Comparison of ENCODE assay signal across 19 cellular contexts in the genomic region with DNA sequence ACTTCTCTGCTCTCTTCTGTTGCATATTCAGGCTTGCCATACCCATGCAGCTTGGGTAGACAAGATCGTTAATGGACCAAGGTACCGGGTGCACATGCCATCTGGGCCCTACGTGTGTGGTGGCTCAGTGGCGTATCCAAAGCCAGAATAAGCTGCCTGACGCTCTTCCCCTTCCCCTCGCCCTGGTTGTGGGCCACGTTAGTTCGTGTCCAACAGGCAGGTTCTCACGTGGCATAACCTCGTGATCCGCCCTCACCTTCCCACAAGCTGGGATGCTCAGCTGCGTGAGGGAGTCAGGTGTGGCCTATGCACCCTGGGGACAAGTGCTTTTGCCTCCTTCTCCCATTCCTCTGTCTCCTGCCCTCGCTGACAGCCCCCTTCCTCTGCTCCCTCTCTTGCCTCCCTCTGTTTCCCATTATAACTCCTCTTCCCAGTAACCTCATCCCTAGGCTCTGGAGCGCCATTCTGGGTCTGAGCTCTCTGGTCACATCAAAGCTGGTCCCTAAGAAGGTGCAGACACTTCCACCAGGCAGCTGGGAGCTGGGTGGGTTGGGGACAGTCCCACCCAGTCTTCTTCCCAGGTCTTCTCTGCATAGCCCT.
DNase-seq lines count a peak whose midpoint lies in the region; ATAC-seq and TF ChIP-seq lines count a peak whose summit lies in the region.
"Had no signal": no experiment of that assay in that cellular context is flagged by ENCODE, and none has a peak within 500 bp of the region (broad histone marks: within the 10 kb centered on the region; RNA-seq: fewer than 3 reads in every experiment).

No MANE protein-coding gene starts in this region.

- H3K27me3 ChIP-seq in left ventricle myocardium inferior (ENCODE audit: low read depth) = no peaks in the 10 kb centered on the region
- H3K27me3 ChIP-seq in lower lobe of right lung (ENCODE audit: low read depth) = no peaks in the 10 kb centered on the region
- H3K27me3 ChIP-seq in upper lobe of left lung = no peaks in the 10 kb centered on the region
- H3K27me3 ChIP-seq: brain microvascular endothelial cell had no signal

- no peak for TF ChIP-seq CTCF in left ventricle myocardium inferior (IDR thresholded peaks at IDR 0.05; ENCODE audit: borderline replicate concordance)
- TF ChIP-seq CTCF in lower lobe of right lung (IDR thresholded peaks at IDR 0.05) = no peak
- TF ChIP-seq CTCF in type B pancreatic cell (conservative IDR thresholded peaks at IDR 0.05) = no peak
- TF ChIP-seq CTCF in upper lobe of left lung (IDR thresholded peaks at IDR 0.05) = no peak

- H3K9me3 Mint-ChIP-seq in activated T-helper 17 cell treated with anti-CD3 and anti-CD28 coated beads, Interleukin-2, amount 50 U/mL, for 72 hours = no peaks in the 10 kb centered on the region
- no peaks in the 10 kb centered on the region for H3K9me3 Mint-ChIP-seq in type B pancreatic cell
- H3K9me3 Mint-ChIP-seq in activated CD8-positive, alpha-beta memory T cell treated with anti-CD3 and anti-CD28 coated beads, Interleukin-2, amount 10 ng/mL, durations not matched to agents 7 days and 5 days (ENCODE audit: low read depth) = no peaks in the 10 kb centered on the region
- H3K9me3 Mint-ChIP-seq: activated naive CD8-positive, alpha-beta T cell treated with anti-CD3 and anti-CD28 coated beads, Interleukin-2, amount 50 U/mL, for 24 hours; naive B cell had no signal

- intact Hi-C loops in Right ventricle myocardium superior (cut with DNase I) = no loop called here
- intact Hi-C loops in left ventricle myocardium inferior (cut with micrococcal nuclease) = no loop called here
- intact Hi-C loops in lower lobe of right lung (cut with DNase I) = no loop called here

- no peak for TF ChIP-seq EP300 in upper lobe of left lung (IDR thresholded peaks at IDR 0.05)

- CTCF ChIA-PET in activated CD8-positive, alpha-beta memory T cell treated with anti-CD3 and anti-CD28 coated beads, Interleukin-2, amount 10 ng/mL, durations not matched to agents 7 days and 5 days (lab: Charles Lee) = interaction anchor here (0.7 kb wide), 2 partner anchors 9 to 13 kb away, joined by 3 read pairs; no protein-coding TSS in a partner anchor

- no peaks in the 10 kb centered on the region for H3K27me3 Mint-ChIP-seq in activated T-helper 17 cell treated with anti-CD3 and anti-CD28 coated beads, Interleukin-2, amount 50 U/mL, for 72 hours
- H3K27me3 Mint-ChIP-seq in type B pancreatic cell = no peaks in the 10 kb centered on the region
- H3K27me3 Mint-ChIP-seq in activated CD8-positive, alpha-beta memory T cell treated with anti-CD3 and anti-CD28 coated beads, Interleukin-2, amount 10 ng/mL, durations not matched to agents 7 days and 5 days = no peaks in the 10 kb centered on the region
- H3K27me3 Mint-ChIP-seq: activated naive CD8-positive, alpha-beta T cell treated with anti-CD3 and anti-CD28 coated beads, Interleukin-2, amount 50 U/mL, for 24 hours; naive B cell had no signal

- H3K27ac Mint-ChIP-seq in activated T-helper 17 cell treated with anti-CD3 and anti-CD28 coated beads, Interleukin-2, amount 50 U/mL, for 72 hours = peak overlapping the region; percentile 86
- peak overlapping the region; percentile 1 for H3K27ac Mint-ChIP-seq in type B pancreatic cell
- no peak overlapping the region for H3K27ac Mint-ChIP-seq in activated CD8-positive, alpha-beta memory T cell treated with anti-CD3 and anti-CD28 coated beads, Interleukin-2, amount 10 ng/mL, durations not matched to agents 7 days and 5 days
- H3K27ac Mint-ChIP-seq: activated naive CD8-positive, alpha-beta T cell treated with anti-CD3 and anti-CD28 coated beads, Interleukin-2, amount 50 U/mL, for 24 hours had no signal

- no peak overlapping the region for H3K4me3 ChIP-seq in left ventricle myocardium inferior
- no peak overlapping the region for H3K4me3 ChIP-seq in lower lobe of right lung
- no peak overlapping the region for H3K4me3 ChIP-seq in upper lobe of left lung
- H3K4me3 ChIP-seq: SK-N-MC had no signal

- H3K36me3 Mint-ChIP-seq in activated T-helper 17 cell treated with anti-CD3 and anti-CD28 coated beads, Interleukin-2, amount 50 U/mL, for 72 hours (ENCODE audit: low read depth) = peaks cover 32% of the 10 kb centered on the region
- H3K36me3 Mint-ChIP-seq in type B pancreatic cell = peaks cover 9% of the 10 kb centered on the region
- H3K36me3 Mint-ChIP-seq in activated CD8-positive, alpha-beta memory T cell treated with anti-CD3 and anti-CD28 coated beads, Interleukin-2, amount 10 ng/mL, durations not matched to agents 7 days and 5 days = peaks cover 3% of the 10 kb centered on the region

- H3K36me3 ChIP-seq in left ventricle myocardium inferior (peaks cover 67% of the 10 kb centered on the region), lower lobe of right lung (peaks cover 69% of the 10 kb centered on the region), upper lobe of left lung (peaks cover 0 to 60% (median 41%) of the 10 kb centered on the region in 4 donors)

- DNase-seq in Right ventricle myocardium superior (peak; percentile 16), left ventricle myocardium inferior (no peak), lower lobe of right lung (peak; percentile 26), type B pancreatic cell (ENCODE audit: extremely low spot score, unreplicated experiment) (no peak), EL (no peak), upper lobe of left lung (no peak)
- DNase-seq in activated CD8-positive, alpha-beta memory T cell treated with anti-CD3 and anti-CD28 coated beads, Interleukin-2, amount 10 ng/mL, durations not matched to agents 7 days and 5 days = no peak
- DNase-seq: activated CD4-positive, CD25-positive, alpha-beta regulatory T cell; activated naive CD8-positive, alpha-beta T cell treated with anti-CD3 and anti-CD28 coated beads, Interleukin-2, amount 50 U/mL, for 24 hours; brain microvascular endothelial cell; dermis blood vessel endothelial cell; Kasumi-1; mesenchymal stem cell; naive B cell; NCI-H2029 treated with DMSO at 0.1 percent for 48 hours; small intestine; stimulated activated CD4-positive, alpha-beta T cell treated with anti-CD3 and anti-CD28 coated beads, Interleukin-2, amount 100 ng/mL, for 48 hours had no signal

- H3K4me3 Mint-ChIP-seq in activated T-helper 17 cell treated with anti-CD3 and anti-CD28 coated beads, Interleukin-2, amount 50 U/mL, for 72 hours = no peak overlapping the region
- H3K4me3 Mint-ChIP-seq in type B pancreatic cell = no peak overlapping the region
- no peak overlapping the region for H3K4me3 Mint-ChIP-seq in activated CD8-positive, alpha-beta memory T cell treated with anti-CD3 and anti-CD28 coated beads, Interleukin-2, amount 10 ng/mL, durations not matched to agents 7 days and 5 days
- H3K4me3 Mint-ChIP-seq: activated naive CD8-positive, alpha-beta T cell treated with anti-CD3 and anti-CD28 coated beads, Interleukin-2, amount 50 U/mL, for 24 hours had no signal

- peaks cover 45% of the 10 kb centered on the region for H3K4me1 Mint-ChIP-seq in activated T-helper 17 cell treated with anti-CD3 and anti-CD28 coated beads, Interleukin-2, amount 50 U/mL, for 72 hours
- peaks cover 24% of the 10 kb centered on the region for H3K4me1 Mint-ChIP-seq in type B pancreatic cell (ENCODE audit: unreplicated experiment)
- H3K4me1 Mint-ChIP-seq in activated CD8-positive, alpha-beta memory T cell treated with anti-CD3 and anti-CD28 coated beads, Interleukin-2, amount 10 ng/mL, durations not matched to agents 7 days and 5 days = peaks cover 34% of the 10 kb centered on the region

- no peaks in the 10 kb centered on the region for H3K9me3 ChIP-seq in left ventricle myocardium inferior (replicated peaks)
- H3K9me3 ChIP-seq in lower lobe of right lung = no peaks in the 10 kb centered on the region
- no peaks in the 10 kb centered on the region for H3K9me3 ChIP-seq in upper lobe of left lung

- no peak for ATAC-seq in Right ventricle myocardium superior (ENCODE audit: poor library complexity)
- no peak for ATAC-seq in activated T-helper 17 cell treated with anti-CD3 and anti-CD28 coated beads, Interleukin-2, amount 50 U/mL, for 72 hours (replicated peaks)
- no peak for ATAC-seq in lower lobe of right lung
- no peak for ATAC-seq in upper lobe of left lung (ENCODE audit: low FRiP score in 2 of 2)
- ATAC-seq in activated CD8-positive, alpha-beta memory T cell treated with anti-CD3 and anti-CD28 coated beads, Interleukin-2, amount 10 ng/mL, durations not matched to agents 7 days and 5 days = no peak
- ATAC-seq: activated naive CD8-positive, alpha-beta T cell treated with anti-CD3 and anti-CD28 coated beads, Interleukin-2, amount 50 U/mL, for 24 hours had no signal

- H3K27ac ChIP-seq in left ventricle myocardium inferior (replicated peaks) = no peak overlapping the region
- H3K27ac ChIP-seq in lower lobe of right lung = no peak overlapping the region
- peak overlapping the region in 1 of 4 donors; percentile 10 for H3K27ac ChIP-seq in upper lobe of left lung
- H3K27ac ChIP-seq: brain microvascular endothelial cell, SK-N-MC had no signal

- 85 to 91% methylated on average over 14 of the region's 14 CpGs for WGBS in upper lobe of left lung, 2 donors

- TF ChIP-seq POLR2A in upper lobe of left lung (IDR thresholded peaks at IDR 0.05) = no peak

- H3K4me1 ChIP-seq in left ventricle myocardium inferior (peaks cover 76% of the 10 kb centered on the region), lower lobe of right lung (peaks cover 45% of the 10 kb centered on the region), upper lobe of left lung (peaks cover 28 to 48% (median 40%) of the 10 kb centered on the region in 4 donors)

Comparison
In these comparisons a context has a peak if more than half of its experiments do, and no peak if none do; other contexts are left out.
1. DNase-seq: peak in Right ventricle myocardium superior (single experiment) and lower lobe of right lung (single experiment); none in left ventricle myocardium inferior (single experiment), type B pancreatic cell (single experiment), EL (single experiment), upper lobe of left lung (0 of 2) and activated CD8-positive, alpha-beta memory T cell treated with anti-CD3 and anti-CD28 coated beads, Interleukin-2, amount 10 ng/mL, durations not matched to agents 7 days and 5 days (single experiment).